9 cellular contexts compared by ENCODE assay signal in genomic region chr19:35249146-35249847, GRCh38. TPM values are rescaled to one million over a fixed set of nuclear protein-coding genes. Genes with fewer than 3 reads are reported as not detected.
DNase-seq lines count a peak whose midpoint lies in the region; ATAC-seq and TF ChIP-seq lines count a peak whose summit lies in the region.
"Had no signal": no experiment of that assay in that cellular context is flagged by ENCODE, and none has a peak within 500 bp of the region (broad histone marks: within the 10 kb centered on the region; RNA-seq: fewer than 3 reads in every experiment).

No MANE protein-coding gene starts in this region.

- ATAC-seq in activated CD4-positive, CD25-positive, alpha-beta regulatory T cell treated with anti-CD3 and anti-CD28 coated beads, Interleukin-2, amount 50 U/mL, for 24 hours: no peak
- ATAC-seq in GM18511 (IDR thresholded peaks at IDR 0.05; ENCODE audit: unreplicated experiment): no peak

- TF ChIP-seq CTCF in RWPE1 (conservative IDR thresholded peaks at IDR 0.05; ENCODE audit: low read depth) (no peak), right atrium auricular region (IDR thresholded peaks at IDR 0.05) (no peak), spleen (IDR thresholded peaks at IDR 0.05 in 8 of 11, conservative IDR thresholded peaks at IDR 0.05 in 3 of 11) (no peak)

- WGBS in spleen, 5 donors: 16 to 34% (median 18%) methylated on average over 28 to 39 of the region's 39 CpGs

- peak overlapping the region; percentile 73 for H3K27ac ChIP-seq in RWPE1
- H3K27ac ChIP-seq in right atrium auricular region: peak overlapping the region; percentile 61
- H3K27ac ChIP-seq in spleen: peak overlapping the region; percentile 72 to 90 (median 81)

- no peaks in the 10 kb centered on the region for H3K36me3 ChIP-seq in right atrium auricular region
- peaks cover 0 to 23% (median 0%) of the 10 kb centered on the region in 6 donors for H3K36me3 ChIP-seq in spleen

- H3K27me3 ChIP-seq in right atrium auricular region: peaks cover 0 to 5% of the 10 kb centered on the region in 2 donors
- peaks cover 0 to 43% (median 11%) of the 10 kb centered on the region in 7 donors for H3K27me3 ChIP-seq in spleen (replicated peaks in 1 of 7)

- H3K4me1 ChIP-seq in right atrium auricular region: peaks cover 0 to 25% of the 10 kb centered on the region in 2 donors
- H3K4me1 ChIP-seq in spleen: peaks cover 13 to 56% (median 40%) of the 10 kb centered on the region in 6 donors

- POLR2A ChIA-PET in RWPE1 (lab: Yijun Ruan, JAX; ENCODE audit: low non-redundant PET): no interaction called here

- peak; percentile 31 for DNase-seq in activated CD4-positive, CD25-positive, alpha-beta regulatory T cell treated with anti-CD3 and anti-CD28 coated beads, Interleukin-2, amount 50 U/mL, for 72 hours
- DNase-seq in RWPE1 (ENCODE audit: low spot score) (peak; percentile 45), right atrium auricular region (ENCODE audit: low spot score) (peak; percentile 32), spleen (no peak), OCI-M2 (lab: John Stamatoyannopoulos, UW; ENCODE audit: unreplicated experiment) (no peak), putamen (ENCODE audit: low spot score) (no peak)

- CTCF ChIA-PET in RWPE1 (lab: Yijun Ruan, JAX): no interaction called here

- peak overlapping the region; percentile 40 to 56 for H3K4me3 ChIP-seq in right atrium auricular region
- H3K4me3 ChIP-seq in spleen: peak overlapping the region; percentile 54 to 89 (median 58)

- H3K9me3 ChIP-seq in right atrium auricular region: no peaks in the 10 kb centered on the region
- peaks cover 0 to 7% (median 0%) of the 10 kb centered on the region in 8 donors for H3K9me3 ChIP-seq in spleen

- intact Hi-C loops in spleen (cut with DNase I; ENCODE audit: low total_unique reads): no loop called here

- TF ChIP-seq POLR2A in spleen (IDR thresholded peaks at IDR 0.05): no peak

RNA-seq across cellular contexts. Expression of gene LSR, which starts 0.5 kb away (rescaled TPM):
- total RNA-seq in right atrium auricular region (10 to 100 TPM in 1 of 2 donors, 1 to 10 TPM in 1; 7.6 to 20.1 TPM), spleen (10 to 100 TPM; 18.1 to 30.2 (median 21.6) TPM)
- 10 to 100 TPM; 10.9 to 17.4 (median 11.2) TPM for polyA plus RNA-seq in spleen

RNA-seq across cellular contexts. Expression of gene USF2, which starts 19.5 kb away (rescaled TPM):
- total RNA-seq in right atrium auricular region: 100 to 1,000 TPM; 130 to 180 TPM
- 100 to 1,000 TPM; 133 to 206 (median 157) TPM for total RNA-seq in spleen
- 100 to 1,000 TPM; 132 to 205 (median 145) TPM for polyA plus RNA-seq in spleen

RNA-seq across cellular contexts. Expression of gene FAM187B, which starts 20.8 kb away (rescaled TPM):
- total RNA-seq in right atrium auricular region (not detected), spleen (under 1 TPM in 1 of 7 donors, not detected in 6; 0.51 TPM)
- under 1 TPM in 2 of 3 donors, not detected in 1; 0.48 to 0.61 TPM for polyA plus RNA-seq in spleen
- total RNA-seq: activated CD8-positive, alpha-beta memory T cell treated with anti-CD3 and anti-CD28 coated beads for 36 hours had no signal

RNA-seq across cellular contexts. Expression of gene HAMP, which starts 33.0 kb away (rescaled TPM):
- 100 to 1,000 TPM in 1 of 2 donors, not detected in 1; 146 TPM for total RNA-seq in right atrium auricular region
- under 1 TPM in 2 of 7 donors, not detected in 5; 0.60 to 0.67 TPM for total RNA-seq in spleen
- 1 to 10 TPM in 2 of 3 donors, under 1 TPM in 1; 0.48 to 5.0 (median 2.0) TPM for polyA plus RNA-seq in spleen

RNA-seq across cellular contexts. Expression of gene MAG, which starts 42.7 kb away (rescaled TPM):
- total RNA-seq in right atrium auricular region (not detected), spleen (10 to 100 TPM in 3 of 7 donors, under 1 TPM in 2, not detected in 2; 0.26 to 55.2 (median 35.1) TPM)
- under 1 TPM; 0.07 to 0.42 (median 0.16) TPM for polyA plus RNA-seq in spleen
- total RNA-seq: activated CD8-positive, alpha-beta memory T cell treated with anti-CD3 and anti-CD28 coated beads for 36 hours had no signal

Comparison
In these comparisons a context has a peak if more than half of its experiments do, and no peak if none do; other contexts are left out.
1. DNase-seq: peak in activated CD4-positive, CD25-positive, alpha-beta regulatory T cell treated with anti-CD3 and anti-CD28 coated beads, Interleukin-2, amount 50 U/mL, for 72 hours (single experiment), RWPE1 (single experiment) and right atrium auricular region (single experiment); none in spleen (single experiment), OCI-M2 (single experiment) and putamen (single experiment).
2. Peak in every context shown above with its lines, with median percentiles within 50 percentile points of each other: H3K27ac ChIP-seq.